In the genomic region with DNA sequence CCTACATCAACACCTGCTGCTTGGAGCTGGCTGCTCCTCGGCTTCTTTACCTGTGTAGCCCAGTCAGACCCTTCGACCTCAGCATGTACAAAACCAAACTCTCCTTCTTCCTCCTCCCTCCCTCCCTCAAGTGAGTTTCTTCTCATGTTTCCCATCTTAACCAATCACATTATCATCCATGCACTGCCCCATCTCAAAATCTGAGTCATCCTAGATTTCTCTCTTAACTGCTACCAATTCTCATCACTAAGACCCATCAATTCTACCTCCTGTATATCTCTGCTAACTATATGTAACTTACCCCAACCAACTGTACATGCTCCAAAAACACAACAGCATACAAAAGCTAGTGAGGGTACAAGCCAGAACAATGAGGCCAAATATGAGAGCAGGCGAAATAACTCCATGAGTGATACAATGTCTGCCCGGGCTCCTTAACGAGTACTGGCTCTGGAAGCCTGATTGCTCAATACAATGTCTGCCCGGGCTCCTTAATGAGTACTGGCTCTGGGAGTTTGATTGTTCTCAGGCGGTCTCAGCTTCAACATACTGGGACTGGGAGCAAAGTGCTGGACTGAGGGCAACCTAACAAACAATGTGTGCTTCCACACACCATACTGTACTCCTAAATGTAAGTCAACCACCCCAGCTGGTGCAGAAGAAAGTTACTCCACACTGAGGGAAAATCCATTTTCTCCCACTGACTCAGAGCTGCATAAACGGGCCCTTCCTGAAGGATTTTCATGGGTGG, we compare ENCODE assay signal across 5 cellular contexts. TPM values are rescaled to one million over a fixed set of nuclear protein-coding genes. Genes with fewer than 3 reads are reported as not detected.
"Had no signal": no experiment of that assay in that cellular context is flagged by ENCODE, and none has a peak within 500 bp of the region (broad histone marks: within the 10 kb centered on the region; RNA-seq: fewer than 3 reads in every experiment).

No MANE protein-coding gene starts in this region.

RNA-seq across cellular contexts. Expression of gene LRRC61, which starts 18.5 kb away (rescaled TPM):
- total RNA-seq: endothelial cell of umbilical vein had no signal

RNA-seq across cellular contexts. Expression of gene ACTR3C, which starts 18.7 kb away (rescaled TPM):
- total RNA-seq: endothelial cell of umbilical vein had no signal

RNA-seq across cellular contexts. Expression of gene RARRES2, which starts 36.8 kb away (rescaled TPM):
- total RNA-seq: endothelial cell of umbilical vein; natural killer cell treated with Interleukin-12 subunit alpha and Interleukin-12 subunit beta and Interleukin-15 and Interleukin-18, amount 100 ng/mL, for 72 hours; pulmonary artery endothelial cell had no signal
- polyA plus RNA-seq: endothelial cell of umbilical vein, immature natural killer cell, keratinocyte had no signal
